In the genomic region with DNA sequence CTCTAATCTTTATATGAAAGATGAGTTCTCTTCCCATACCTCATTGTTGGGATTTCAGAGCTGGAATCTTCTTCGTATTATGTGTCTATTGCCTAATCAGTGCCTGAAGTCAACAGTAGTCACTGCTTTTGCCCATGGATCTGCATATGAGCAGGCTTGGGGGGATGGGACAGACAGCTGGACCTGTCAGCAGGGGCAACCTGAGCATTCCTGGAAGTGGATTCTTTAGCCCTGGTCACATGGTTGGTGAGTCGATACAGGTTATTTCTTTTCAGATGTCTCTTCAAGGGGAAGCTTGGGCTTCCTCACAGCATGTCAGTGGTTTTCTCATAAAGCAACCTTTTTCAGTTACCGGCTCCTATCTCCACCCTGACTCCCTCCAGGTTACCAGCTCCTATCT, we compare ENCODE assay signal across 27 cellular contexts.
"Had no signal": no experiment of that assay in that cellular context is flagged by ENCODE, and none has a peak within 500 bp of the region (broad histone marks: within the 10 kb centered on the region; RNA-seq: fewer than 3 reads in every experiment).

No MANE protein-coding gene starts in this region.

- H3K27me3 Mint-ChIP-seq: activated CD4-positive, alpha-beta memory T cell treated with anti-CD3 and anti-CD28 coated beads, Interleukin-2, amount 10 ng/mL, durations not matched to agents 7 days and 5 days had no signal

- DNase-seq: activated CD4-positive, alpha-beta memory T cell treated with anti-CD3 and anti-CD28 coated beads, Interleukin-2, amount 10 ng/mL, durations not matched to agents 7 days and 5 days; activated CD4-positive, alpha-beta T cell treated with anti-CD3 and anti-CD28 coated beads for 36 hours; activated CD4-positive, alpha-beta T cell treated with anti-CD3 and anti-CD28 coated beads, Interleukin-2, amount 50 U/mL, for 1 hour; activated gamma-delta T cell; activated naive CD4-positive, alpha-beta T cell treated with anti-CD3 and anti-CD28 coated beads for 36 hours; activated T-cell treated with anti-CD3 and anti-CD28 coated beads for 4 hours; activated T-cell treated with anti-CD3 and anti-CD28 coated beads, Interleukin-2, amount 50 U/mL, for 48 hours; amygdala; Karpas-422; MM.1S; NCI-H1105; NCI-H1436; NCI-H1694 treated with DMSO at 0.1 percent for 48 hours; NCI-H2081 treated with DMSO at 0.1 percent for 48 hours; NCI-H446; NCI-H524; T-cell; T-helper 2 cell; T1000 had no signal

- H3K4me1 Mint-ChIP-seq: activated CD4-positive, alpha-beta memory T cell treated with anti-CD3 and anti-CD28 coated beads, Interleukin-2, amount 10 ng/mL, durations not matched to agents 7 days and 5 days; activated CD4-positive, alpha-beta T cell treated with anti-CD3 and anti-CD28 coated beads for 36 hours; activated T-helper 17 cell treated with anti-CD3 and anti-CD28 coated beads, Interleukin-2, amount 50 U/mL, for 72 hours; brain; central memory CD8-positive, alpha-beta T cell; T-cell had no signal

- FAIRE-seq: astrocyte, TTC549 had no signal

- H3K36me3 Mint-ChIP-seq: activated naive CD8-positive, alpha-beta T cell; brain; T-cell had no signal

- H3K27ac Mint-ChIP-seq: activated CD4-positive, alpha-beta memory T cell treated with anti-CD3 and anti-CD28 coated beads, Interleukin-2, amount 10 ng/mL, durations not matched to agents 7 days and 5 days; activated CD4-positive, alpha-beta T cell treated with anti-CD3 and anti-CD28 coated beads for 36 hours; activated naive CD4-positive, alpha-beta T cell treated with anti-CD3 and anti-CD28 coated beads for 36 hours; activated naive CD8-positive, alpha-beta T cell; activated T-helper 17 cell treated with anti-CD3 and anti-CD28 coated beads, Interleukin-2, amount 50 U/mL, for 72 hours; brain; T-cell had no signal

- H3K27ac ChIP-seq: SK-N-MC, VCaP had no signal

- H3K4me3 ChIP-seq: SK-N-MC had no signal

- H3K4me3 Mint-ChIP-seq: activated CD4-positive, alpha-beta memory T cell treated with anti-CD3 and anti-CD28 coated beads, Interleukin-2, amount 10 ng/mL, durations not matched to agents 7 days and 5 days; activated CD4-positive, alpha-beta T cell treated with anti-CD3 and anti-CD28 coated beads for 36 hours; activated naive CD4-positive, alpha-beta T cell treated with anti-CD3 and anti-CD28 coated beads for 36 hours; activated naive CD8-positive, alpha-beta T cell; activated T-helper 17 cell treated with anti-CD3 and anti-CD28 coated beads, Interleukin-2, amount 50 U/mL, for 72 hours; brain; central memory CD8-positive, alpha-beta T cell; T-cell had no signal

- H3K9me3 Mint-ChIP-seq: activated CD4-positive, alpha-beta memory T cell treated with anti-CD3 and anti-CD28 coated beads, Interleukin-2, amount 10 ng/mL, durations not matched to agents 7 days and 5 days; activated naive CD4-positive, alpha-beta T cell treated with anti-CD3 and anti-CD28 coated beads for 36 hours; activated T-helper 17 cell treated with anti-CD3 and anti-CD28 coated beads, Interleukin-2, amount 50 U/mL, for 72 hours; central memory CD8-positive, alpha-beta T cell; T-cell had no signal
